13 cellular contexts compared by ENCODE assay signal in the genomic region with DNA sequence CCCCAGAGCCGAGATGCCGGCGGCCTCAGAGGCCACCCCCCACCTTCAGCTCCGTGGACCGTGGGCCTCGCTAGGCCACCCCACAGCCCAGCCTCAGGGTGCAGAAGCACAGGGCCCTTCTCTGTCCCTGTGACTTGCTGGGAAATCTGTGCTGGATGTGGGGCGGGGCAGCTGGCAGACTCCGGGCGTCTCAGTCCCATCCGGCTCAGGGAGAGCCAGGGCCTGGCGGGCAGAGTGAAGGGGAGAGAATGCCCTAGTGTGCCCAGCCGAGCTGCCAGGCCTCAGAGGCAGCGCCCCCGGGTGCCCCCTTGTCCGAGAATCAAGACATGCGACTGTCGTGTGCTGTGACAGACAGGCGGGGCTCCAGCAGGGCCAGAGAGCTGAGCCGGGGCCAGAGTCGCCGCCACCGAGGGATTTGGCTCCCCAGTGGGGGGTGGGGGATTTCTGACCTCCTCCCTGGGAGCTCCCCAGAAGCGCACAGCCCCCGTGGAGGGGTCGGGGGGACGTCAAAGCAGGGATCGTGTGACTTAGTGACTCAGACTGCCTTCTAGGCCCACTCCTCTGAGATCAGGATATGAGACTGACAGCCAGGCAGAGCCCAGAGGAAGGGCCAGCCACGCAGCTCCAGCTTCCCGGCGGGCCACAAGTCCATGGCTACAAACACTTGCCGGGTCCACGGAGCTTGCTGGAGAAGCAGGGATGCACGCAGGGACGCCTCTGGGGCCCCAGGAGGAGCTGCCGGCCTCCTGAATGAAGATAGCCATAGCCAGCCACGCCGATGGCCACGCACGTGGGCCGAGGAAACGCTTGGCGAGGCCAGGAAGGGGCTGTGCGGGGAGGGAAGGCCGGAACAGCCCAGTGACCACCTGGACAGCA. TPM values are rescaled to one million over a fixed set of nuclear protein-coding genes. Genes with fewer than 3 reads are reported as not detected.
A peak's percentile ranks its signal among the peaks of the same experiment; 100 is the strongest.
DNase-seq lines count a peak whose midpoint lies in the region; ATAC-seq and TF ChIP-seq lines count a peak whose summit lies in the region.
"Had no signal": no experiment of that assay in that cellular context is flagged by ENCODE, and none has a peak within 500 bp of the region (broad histone marks: within the 10 kb centered on the region; RNA-seq: fewer than 3 reads in every experiment).

No MANE protein-coding gene starts in this region.

- H3K56ac ChIP-seq in H9 (ENCODE audit: insufficient read length, low read depth, low read length): no peak overlapping the region

- H3K36me3 ChIP-seq in adrenal gland (replicated peaks in 1 of 2) (peaks cover 0 to 36% of the 10 kb centered on the region in 2 donors), left lung (peaks cover 0 to 33% of the 10 kb centered on the region in 2 donors), stomach (peaks cover 32 to 99% (median 85%) of the 10 kb centered on the region in 4 donors)

- H3K18ac ChIP-seq in H9 (ENCODE audit: insufficient read length, low read depth, low read length): no peak overlapping the region

- H3K27me3 Mint-ChIP-seq in H9 (ENCODE audit: low read depth): no peaks in the 10 kb centered on the region
- H3K27me3 Mint-ChIP-seq: dendritic cell treated with granulocyte-macrophage colony-stimulating factor and Interleukin-4, amounts not matched to agents 40 ng/mL and 50 ng/mL, for 4 days; naive B cell; stimulated activated naive CD8-positive, alpha-beta T cell treated with anti-CD3 and anti-CD28 coated beads, Interleukin-15, amount 100 ng/mL, for 72 hours had no signal

- H4K8ac ChIP-seq in H9 (replicated peaks; ENCODE audit: insufficient read length, low read depth, low read length): no peak overlapping the region

- H2AK5ac ChIP-seq in H9 (ENCODE audit: insufficient read length, low read length): no peak overlapping the region

- DNase-seq in H9 (peak; percentile 25), adrenal gland (peak; percentile 0 to 37 (median 12)), left lung (peak; percentile 30 to 57), stomach (no peak), NCI-H2227 (lab: John Stamatoyannopoulos, UW; ENCODE audit: unreplicated experiment) (no peak), mucosa of gallbladder (ENCODE audit: low spot score) (no peak)
- DNase-seq: DND-41; naive B cell; NCI-H1417 treated with DMSO at 0.1 percent for 48 hours; stimulated activated CD4-positive, alpha-beta T cell treated with anti-CD3 and anti-CD28 coated beads, Interleukin-1b, Interleukin-23, amount 100 ng/mL, for 48 hours had no signal

- no peak overlapping the region; the same call in 1 of the 2 replicates for H3K14ac ChIP-seq in H9 (ENCODE audit: insufficient read depth, low read length)

- H3K9me3 ChIP-seq in H9 (ENCODE audit: control insufficient read depth, low read depth, low read length) (no peaks in the 10 kb centered on the region), adrenal gland (replicated peaks in 1 of 3) (no peaks in the 10 kb centered on the region), left lung (no peaks in the 10 kb centered on the region), stomach (no peaks in the 10 kb centered on the region)

- no peak for TF ChIP-seq EP300 in stomach (IDR thresholded peaks at IDR 0.05)

- no peak overlapping the region for H3K23ac ChIP-seq in H9 (ENCODE audit: insufficient read length, low read depth, low read length)

- H2BK15ac ChIP-seq in H9 (ENCODE audit: low read depth, low read length): no peak overlapping the region

- no peak for TF ChIP-seq POLR2A in adrenal gland (IDR thresholded peaks at IDR 0.05)
- no peak for TF ChIP-seq POLR2A in stomach (IDR thresholded peaks at IDR 0.05)

- ATAC-seq in left lung (no peak), HG03439 (IDR thresholded peaks at IDR 0.05; ENCODE audit: unreplicated experiment) (no peak)
- ATAC-seq: stimulated activated naive CD8-positive, alpha-beta T cell treated with anti-CD3 and anti-CD28 coated beads, Interleukin-15, amount 100 ng/mL, for 72 hours had no signal

- H3T11ph ChIP-seq in H9 (ENCODE audit: low read length): no peak overlapping the region

- no peaks in the 10 kb centered on the region for H3K79me2 ChIP-seq in H9 (ENCODE audit: insufficient read depth, low read length)

- no peak overlapping the region for H2AFZ ChIP-seq in H9 (ENCODE audit: low read length)

- no peak overlapping the region for H3K9ac ChIP-seq in H9 (ENCODE audit: extremely low read depth, insufficient read length, low read length)

- H4K91ac ChIP-seq in H9 (ENCODE audit: insufficient read length, low read depth, low read length): no peak overlapping the region

- H3K79me1 ChIP-seq in H9 (ENCODE audit: insufficient read depth, low read depth, low read length, poor library complexity, severe bottlenecking): no peaks in the 10 kb centered on the region

- H3K23me2 ChIP-seq in H9 (ENCODE audit: insufficient read length, low read depth, low read length, poor library complexity, severe bottlenecking): no peaks in the 10 kb centered on the region

- H3K4me3 ChIP-seq in adrenal gland (no peak overlapping the region), left lung (no peak overlapping the region), stomach (no peak overlapping the region)

- H3K4ac ChIP-seq in H9 (ENCODE audit: low read depth, low read length): no peak overlapping the region

- H3K27ac ChIP-seq in H9 (ENCODE audit: insufficient read length, low read depth, low read length) (no peak overlapping the region), adrenal gland (peak overlapping the region in 1 of 5 donors; percentile 52), left lung (no peak overlapping the region), stomach (peak overlapping the region in 4 of 5 donors; percentile 36 to 72 (median 62))

- intact Hi-C loops in adrenal gland (cut with DNase I) (no loop called here), left lung (cut with DNase I) (no loop called here), stomach (cut with DNase I; ENCODE audit: low total_unique reads) (loop anchor here (10.0 kb wide), 2 partner anchors 61 to 131 kb away; no protein-coding TSS in a partner anchor)

- H3K36me3 Mint-ChIP-seq in H9 (ENCODE audit: insufficient read depth in 1 of 3, low read depth in 3 of 3): peaks cover 4 to 26% (median 11%) of the 10 kb centered on the region in 3 experiments; a peak in 6 of 7 replicates
- H3K36me3 Mint-ChIP-seq: naive B cell had no signal

- no peak overlapping the region for H2BK120ac ChIP-seq in H9 (ENCODE audit: low read depth, low read length, poor library complexity, severe bottlenecking)

- H3K4me1 ChIP-seq in H9 (ENCODE audit: insufficient read depth, low read length): no peaks in the 10 kb centered on the region
- no peaks in the 10 kb centered on the region for H3K4me1 ChIP-seq in adrenal gland (replicated peaks in 1 of 2)
- H3K4me1 ChIP-seq in left lung: no peaks in the 10 kb centered on the region
- H3K4me1 ChIP-seq in stomach: peaks cover 0 to 18% (median 8%) of the 10 kb centered on the region in 4 donors

- no peak overlapping the region for H2BK20ac ChIP-seq in H9 (ENCODE audit: low read depth, low read length, poor library complexity, severe bottlenecking)

- no peaks in the 10 kb centered on the region for H3K9me3 Mint-ChIP-seq in H9
- H3K9me3 Mint-ChIP-seq: dendritic cell treated with granulocyte-macrophage colony-stimulating factor and Interleukin-4, amounts not matched to agents 40 ng/mL and 50 ng/mL, for 4 days; naive B cell; stimulated activated naive CD8-positive, alpha-beta T cell treated with anti-CD3 and anti-CD28 coated beads, Interleukin-15, amount 100 ng/mL, for 72 hours had no signal

- H3K4me2 ChIP-seq in H9 (ENCODE audit: insufficient read depth, insufficient read length, low read length): no peak overlapping the region

- no peak overlapping the region for H4K5ac ChIP-seq in H9 (ENCODE audit: insufficient read length, low read depth, low read length)

- H2BK5ac ChIP-seq in H9 (ENCODE audit: insufficient read length, low read length): no peak overlapping the region

- H3K27me3 ChIP-seq in H9 (ENCODE audit: insufficient read depth, low read length) (no peaks in the 10 kb centered on the region), adrenal gland (no peaks in the 10 kb centered on the region), left lung (no peaks in the 10 kb centered on the region), stomach (no peaks in the 10 kb centered on the region)

- no peak overlapping the region for H2BK12ac ChIP-seq in H9 (ENCODE audit: insufficient read length, low read depth, low read length)

- H3K4me3 Mint-ChIP-seq in H9: no peak overlapping the region
- H3K4me3 Mint-ChIP-seq: dendritic cell treated with granulocyte-macrophage colony-stimulating factor and Interleukin-4, amounts not matched to agents 40 ng/mL and 50 ng/mL, for 4 days; naive B cell; stimulated activated naive CD8-positive, alpha-beta T cell treated with anti-CD3 and anti-CD28 coated beads, Interleukin-15, amount 100 ng/mL, for 72 hours had no signal

- no CpG with 5 or more reads among the region's 44 CpGs for WGBS in H9 (ENCODE audit: extremely low coverage, insufficient read length, low lambda C conversion rate)
- 84 to 91% (median 88%) methylated on average over 22 to 44 of the region's 44 CpGs for WGBS in adrenal gland, 4 donors
- WGBS in stomach, 5 donors: 80 to 88% (median 85%) methylated on average over 30 to 44 of the region's 44 CpGs

- H4K20me1 ChIP-seq in H9 (ENCODE audit: control insufficient read depth, insufficient read depth, insufficient read length): peaks cover 2% of the 10 kb centered on the region

- TF ChIP-seq CTCF in H9 (conservative IDR thresholded peaks at IDR 0.05): no peak
- TF ChIP-seq CTCF in adrenal gland (IDR thresholded peaks at IDR 0.05): no peak
- TF ChIP-seq CTCF in left lung (IDR thresholded peaks at IDR 0.05): no peak
- TF ChIP-seq CTCF in stomach (IDR thresholded peaks at IDR 0.05): no peak

- no peaks in the 10 kb centered on the region for H3K4me1 Mint-ChIP-seq in H9
- H3K4me1 Mint-ChIP-seq: naive B cell had no signal

- no peak overlapping the region for H3K27ac Mint-ChIP-seq in H9
- H3K27ac Mint-ChIP-seq: dendritic cell treated with granulocyte-macrophage colony-stimulating factor and Interleukin-4, amounts not matched to agents 40 ng/mL and 50 ng/mL, for 4 days; stimulated activated naive CD8-positive, alpha-beta T cell treated with anti-CD3 and anti-CD28 coated beads, Interleukin-15, amount 100 ng/mL, for 72 hours had no signal

RNA-seq across cellular contexts. Expression of a gene that starts 11.9 kb away (rescaled TPM):
- total RNA-seq in H9 (2021) (193 and 194 TPM in 2 replicates), adrenal gland (100 to 1,000 TPM in 7 of 8 donors, 10 to 100 TPM in 1; 70.4 to 362 (median 151) TPM), left lung (100 to 1,000 TPM; 272 to 322 TPM), stomach (100 to 1,000 TPM; 147 to 756 (median 342) TPM), mucosa of gallbladder (583 TPM)
- polyA plus RNA-seq in adrenal gland (100 to 1,000 TPM in 2 of 3 donors, 10 to 100 TPM in 1; 22.3 to 490 (median 341) TPM), stomach (100 to 1,000 TPM in 1 of 3 donors, 10 to 100 TPM in 2; 63.2 to 174 (median 73.6) TPM)

Comparison
In these comparisons a context has a peak if more than half of its experiments do, and no peak if none do; other contexts are left out.
1. DNase-seq: peak in H9 (single experiment), adrenal gland (7 of 7) and left lung (2 of 2); none in stomach (single experiment), NCI-H2227 (single experiment) and mucosa of gallbladder (single experiment).
2. H3K27ac ChIP-seq: peak in stomach (4 of 5); none in H9 (single experiment) and left lung (0 of 2).